8 cellular contexts compared by ENCODE assay signal in genomic region chr3:42880601-42881451, GRCh38. TPM values are rescaled to one million over a fixed set of nuclear protein-coding genes. Genes with fewer than 3 reads are reported as not detected.
DNase-seq lines count a peak whose midpoint lies in the region; ATAC-seq and TF ChIP-seq lines count a peak whose summit lies in the region.

No MANE protein-coding gene starts in this region.

- no peak overlapping the region for H3K27ac ChIP-seq in OCI-LY1 (ENCODE audit: low read depth, low read length, poor library complexity, severe bottlenecking)
- H3K27ac ChIP-seq in esophagus squamous epithelium = peak overlapping the region; percentile 64 to 86 (median 79)
- H3K27ac ChIP-seq in muscle layer of duodenum (ENCODE audit: low read length) = no peak overlapping the region

- peak; percentile 96 for DNase-seq in D341Med (ENCODE audit: low spot score)
- DNase-seq in HT-29 (ENCODE audit: low spot score) = peak; percentile 73
- DNase-seq in activated T-cell treated with anti-CD3 and anti-CD28 coated beads for 4 hours = peak; percentile 73
- DNase-seq in esophagus squamous epithelium (lab: John Stamatoyannopoulos, UW) = peak; percentile 22
- peak; percentile 70 to 71 for DNase-seq in stimulated activated CD8-positive, alpha-beta memory T cell treated with anti-CD3 and anti-CD28 coated beads, Interleukin-7, amount 100 ng/mL, for 1 hour (ENCODE audit: low read depth in 2 of 2)

- peak overlapping the region; percentile 76 for H3K9ac ChIP-seq in OCI-LY1 (ENCODE audit: low read length)

- no peaks in the 10 kb centered on the region for H3K9me2 ChIP-seq in OCI-LY1 (ENCODE audit: low read depth, low read length)

- peak; percentile 77 for TF ChIP-seq CTCF in OCI-LY1 (IDR thresholded peaks at IDR 0.05; ENCODE audit: low read length)
- TF ChIP-seq CTCF in esophagus squamous epithelium (IDR thresholded peaks at IDR 0.05) = peak; percentile 88 to 96 (median 93)

- WGBS in esophagus squamous epithelium, 2 donors = 5 to 7% methylated on average over 9 to 15 of the region's 61 CpGs

- intact Hi-C loops in esophagus squamous epithelium (cut with DNase I) = loop anchor here (5.0 kb wide), 1 partner anchor 49 kb away; no protein-coding TSS in a partner anchor

- H3K4me2 ChIP-seq in OCI-LY1 (ENCODE audit: low read length) = peak overlapping the region; percentile 86

- peak overlapping the region; percentile 66 for H3K4me3 ChIP-seq in OCI-LY1 (ENCODE audit: low read depth, low read length, poor library complexity, severe bottlenecking)
- H3K4me3 ChIP-seq in esophagus squamous epithelium = peak overlapping the region; percentile 54 to 86 (median 60)
- H3K4me3 ChIP-seq in muscle layer of duodenum (ENCODE audit: low read depth in 1 of 2, low read length in 2 of 2) = peak overlapping the region; percentile 62 to 68

- peak overlapping the region; percentile 45 for H2AFZ ChIP-seq in OCI-LY1 (ENCODE audit: low read length)

- no peaks in the 10 kb centered on the region for H3K36me3 ChIP-seq in OCI-LY1 (ENCODE audit: insufficient read depth, low read length)
- H3K36me3 ChIP-seq in esophagus squamous epithelium = no peaks in the 10 kb centered on the region
- H3K36me3 ChIP-seq in muscle layer of duodenum (ENCODE audit: control insufficient read depth in 1 of 2, insufficient read depth in 2 of 2, low read length in 2 of 2) = no peaks in the 10 kb centered on the region

- peak; percentile 84 for ATAC-seq in GM21367 (IDR thresholded peaks at IDR 0.05; ENCODE audit: unreplicated experiment)

- H3K9me3 ChIP-seq in OCI-LY1 (ENCODE audit: low read length) (no peaks in the 10 kb centered on the region), esophagus squamous epithelium (no peaks in the 10 kb centered on the region), muscle layer of duodenum (ENCODE audit: control insufficient read depth in 1 of 2, low read length in 2 of 2) (no peaks in the 10 kb centered on the region)

- peaks cover 11% of the 10 kb centered on the region for H3K4me1 ChIP-seq in OCI-LY1 (ENCODE audit: insufficient read depth, low read length, severe bottlenecking)
- peaks cover 4 to 12% (median 9%) of the 10 kb centered on the region in 3 donors for H3K4me1 ChIP-seq in esophagus squamous epithelium
- no peaks in the 10 kb centered on the region for H3K4me1 ChIP-seq in muscle layer of duodenum (ENCODE audit: control insufficient read depth in 1 of 2, insufficient read depth in 2 of 2, low read length in 2 of 2)

- no peaks in the 10 kb centered on the region for H3K79me2 ChIP-seq in OCI-LY1 (ENCODE audit: insufficient read depth, low read length)

- TF ChIP-seq POLR2A in esophagus squamous epithelium (IDR thresholded peaks at IDR 0.05) = no peak

- H3F3A ChIP-seq in OCI-LY1 (ENCODE audit: insufficient read depth, low read length) = no peaks in the 10 kb centered on the region

- H4K20me1 ChIP-seq in OCI-LY1 (ENCODE audit: insufficient read depth, low read length) = no peaks in the 10 kb centered on the region

- H3K27me3 ChIP-seq in OCI-LY1 (ENCODE audit: insufficient read depth, low read length) = peaks cover 4% of the 10 kb centered on the region; the same call in 1 of the 2 replicates
- H3K27me3 ChIP-seq in esophagus squamous epithelium = no peaks in the 10 kb centered on the region
- H3K27me3 ChIP-seq in muscle layer of duodenum (ENCODE audit: low read depth, low read length) = no peaks in the 10 kb centered on the region

RNA-seq across cellular contexts. Expression of gene CYP8B1, which starts 5.1 kb away (rescaled TPM):
- not detected in 2 replicates for total RNA-seq in HT-29 (2014; rRNA removed; shearing (Covaris generic))
- not detected for total RNA-seq in esophagus squamous epithelium

RNA-seq across cellular contexts. Expression of gene ZNF662, which starts 25.1 kb away (rescaled TPM):
- not detected in 2 replicates for total RNA-seq in HT-29 (2014; rRNA removed; shearing (Covaris generic))
- 1 to 10 TPM; 1.9 to 7.6 (median 2.8) TPM for total RNA-seq in esophagus squamous epithelium

Comparison
In these comparisons a context has a peak if more than half of its experiments do, and no peak if none do; other contexts are left out.
1. DNase-seq: peak in every context shown above with its lines; median percentile 96 in D341Med; 73 in HT-29; 73 in activated T-cell treated with anti-CD3 and anti-CD28 coated beads for 4 hours; 70 in stimulated activated CD8-positive, alpha-beta memory T cell treated with anti-CD3 and anti-CD28 coated beads, Interleukin-7, amount 100 ng/mL, for 1 hour; 22 in esophagus squamous epithelium.
2. H3K27ac ChIP-seq: peak in esophagus squamous epithelium (4 of 4); none in OCI-LY1 (single experiment) and muscle layer of duodenum (single experiment).
3. Peak in every context shown above with its lines, with median percentiles within 50 percentile points of each other: H3K4me3 ChIP-seq.